In the genomic region with DNA sequence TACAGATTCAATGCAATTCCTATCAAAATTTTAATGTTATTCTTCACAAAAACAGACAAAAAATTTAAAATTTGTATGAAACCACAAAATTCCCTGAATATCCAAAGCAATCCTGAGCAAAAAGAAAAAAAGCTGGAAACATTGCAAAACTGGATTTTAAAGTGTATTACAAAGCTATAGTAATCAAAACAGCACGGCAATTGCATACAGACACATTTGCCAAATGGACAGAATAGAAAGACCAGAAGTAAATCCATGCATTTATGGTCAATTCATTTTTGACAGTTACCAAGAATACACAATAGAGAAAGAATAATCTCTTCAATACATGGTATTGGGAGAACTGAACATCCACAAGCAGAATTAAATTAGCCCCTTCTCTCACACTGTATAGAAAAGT, we compare ENCODE assay signal across 36 cellular contexts.
"Had no signal": no experiment of that assay in that cellular context is flagged by ENCODE, and none has a peak within 500 bp of the region (broad histone marks: within the 10 kb centered on the region; RNA-seq: fewer than 3 reads in every experiment).

No MANE protein-coding gene starts in this region.

- H3K27me3 ChIP-seq: adrenal gland, body of pancreas, brain microvascular endothelial cell, breast epithelium had no signal

- H3K36me3 ChIP-seq: adrenal gland, brain microvascular endothelial cell, breast epithelium had no signal

- H3K4me3 Mint-ChIP-seq: activated CD4-positive, alpha-beta memory T cell treated with anti-CD3 and anti-CD28 coated beads, Interleukin-2, amount 10 ng/mL, durations not matched to agents 7 days and 5 days; activated CD4-positive, alpha-beta T cell treated with anti-CD3 and anti-CD28 coated beads for 36 hours; activated CD4-positive, alpha-beta T cell treated with anti-CD3 and anti-CD28 coated beads, Interleukin-2, amount 10 ng/mL, durations not matched to agents 7 days and 5 days; activated CD8-positive, alpha-beta memory T cell treated with anti-CD3 and anti-CD28 coated beads, Interleukin-2, amount 10 ng/mL, durations not matched to agents 7 days and 5 days; activated CD8-positive, alpha-beta T cell treated with anti-CD3 and anti-CD28 coated beads, Interleukin-2, amount 10 ng/mL, durations not matched to agents 7 days and 5 days; activated naive CD4-positive, alpha-beta T cell treated with anti-CD3 and anti-CD28 coated beads for 36 hours; activated naive CD8-positive, alpha-beta T cell treated with anti-CD3 and anti-CD28 coated beads for 36 hours; activated T-cell treated with anti-CD3 and anti-CD28 coated beads, Interleukin-2, amount 50 U/mL, for 24 hours; T-helper 1 cell treated with Interleukin-12 subunit alpha and Interleukin-12 subunit beta and Interleukin-4 antibody, amounts not matched to agents 30 μg/mL and 1 μg/mL, for 36 hours; T-helper 2 cell treated with Interferon-gamma antibody and Interleukin-4, amounts not matched to agents 5 μg/mL and 100 μg/mL, for 36 hours had no signal

- H3K9me3 ChIP-seq: adrenal gland, body of pancreas had no signal

- H3K4me1 ChIP-seq: adrenal gland, body of pancreas, breast epithelium had no signal

- H3K27me3 Mint-ChIP-seq: activated CD4-positive, alpha-beta memory T cell treated with anti-CD3 and anti-CD28 coated beads, Interleukin-2, amount 10 ng/mL, durations not matched to agents 7 days and 5 days; activated CD4-positive, alpha-beta T cell treated with anti-CD3 and anti-CD28 coated beads, Interleukin-2, amount 10 ng/mL, durations not matched to agents 7 days and 5 days; activated CD8-positive, alpha-beta memory T cell treated with anti-CD3 and anti-CD28 coated beads, Interleukin-2, amount 10 ng/mL, durations not matched to agents 7 days and 5 days; activated naive CD8-positive, alpha-beta T cell treated with anti-CD3 and anti-CD28 coated beads for 36 hours; activated T-cell treated with anti-CD3 and anti-CD28 coated beads, Interleukin-2, amount 50 U/mL, for 24 hours had no signal

- FAIRE-seq: astrocyte, TTC549 had no signal

- H3K27ac ChIP-seq: adrenal gland, body of pancreas, brain microvascular endothelial cell, breast epithelium, VCaP had no signal

- H3K4me3 ChIP-seq: adrenal gland, body of pancreas, breast epithelium had no signal

- ATAC-seq: activated CD4-positive, alpha-beta T cell treated with anti-CD3 and anti-CD28 coated beads for 36 hours; activated CD4-positive, CD25-positive, alpha-beta regulatory T cell treated with anti-CD3 and anti-CD28 coated beads, Interleukin-2, amount 50 U/mL, for 24 hours; activated CD8-positive, alpha-beta memory T cell treated with anti-CD3 and anti-CD28 coated beads, Interleukin-2, amount 10 ng/mL, durations not matched to agents 7 days and 5 days; activated CD8-positive, alpha-beta T cell treated with anti-CD3 and anti-CD28 coated beads, Interleukin-2, amount 10 ng/mL, durations not matched to agents 7 days and 5 days; activated naive CD4-positive, alpha-beta T cell treated with anti-CD3 and anti-CD28 coated beads, Interleukin-2, amount 50 U/mL, for 72 hours; body of pancreas had no signal

- H3K36me3 Mint-ChIP-seq: activated CD8-positive, alpha-beta memory T cell treated with anti-CD3 and anti-CD28 coated beads, Interleukin-2, amount 10 ng/mL, durations not matched to agents 7 days and 5 days; activated naive CD4-positive, alpha-beta T cell treated with anti-CD3 and anti-CD28 coated beads, Interleukin-2, amount 50 U/mL, for 72 hours; activated naive CD8-positive, alpha-beta T cell treated with anti-CD3 and anti-CD28 coated beads for 36 hours had no signal

- H3K27ac Mint-ChIP-seq: activated CD4-positive, alpha-beta memory T cell treated with anti-CD3 and anti-CD28 coated beads, Interleukin-2, amount 10 ng/mL, durations not matched to agents 7 days and 5 days; activated CD4-positive, alpha-beta T cell treated with anti-CD3 and anti-CD28 coated beads for 36 hours; activated CD4-positive, alpha-beta T cell treated with anti-CD3 and anti-CD28 coated beads, Interleukin-2, amount 10 ng/mL, durations not matched to agents 7 days and 5 days; activated CD8-positive, alpha-beta memory T cell treated with anti-CD3 and anti-CD28 coated beads, Interleukin-2, amount 10 ng/mL, durations not matched to agents 7 days and 5 days; activated CD8-positive, alpha-beta T cell treated with anti-CD3 and anti-CD28 coated beads, Interleukin-2, amount 10 ng/mL, durations not matched to agents 7 days and 5 days; activated naive CD4-positive, alpha-beta T cell treated with anti-CD3 and anti-CD28 coated beads for 36 hours; activated naive CD4-positive, alpha-beta T cell treated with anti-CD3 and anti-CD28 coated beads, Interleukin-2, amount 50 U/mL, for 72 hours; activated naive CD8-positive, alpha-beta T cell treated with anti-CD3 and anti-CD28 coated beads for 36 hours; activated T-cell treated with anti-CD3 and anti-CD28 coated beads, Interleukin-2, amount 50 U/mL, for 24 hours; activated T-helper 2 cell treated with anti-CD3 and anti-CD28 coated beads, Interferon-gamma antibody, Interleukin-2, Interleukin-4, amounts not matched to agents 10 μg/mL and 5 μg/mL and 100 μg/mL, durations not matched to agents 14 hours and 24 hours and 36 hours; T-helper 1 cell treated with Interleukin-12 subunit alpha and Interleukin-12 subunit beta and Interleukin-4 antibody, amounts not matched to agents 30 μg/mL and 1 μg/mL, for 36 hours; T-helper 2 cell treated with Interferon-gamma antibody and Interleukin-4, amounts not matched to agents 5 μg/mL and 100 μg/mL, for 36 hours had no signal

- H3K4me1 Mint-ChIP-seq: activated CD4-positive, alpha-beta memory T cell treated with anti-CD3 and anti-CD28 coated beads, Interleukin-2, amount 10 ng/mL, durations not matched to agents 7 days and 5 days; activated CD4-positive, alpha-beta T cell treated with anti-CD3 and anti-CD28 coated beads for 36 hours; activated CD4-positive, alpha-beta T cell treated with anti-CD3 and anti-CD28 coated beads, Interleukin-2, amount 10 ng/mL, durations not matched to agents 7 days and 5 days; activated CD8-positive, alpha-beta memory T cell treated with anti-CD3 and anti-CD28 coated beads, Interleukin-2, amount 10 ng/mL, durations not matched to agents 7 days and 5 days; activated naive CD8-positive, alpha-beta T cell treated with anti-CD3 and anti-CD28 coated beads for 36 hours had no signal

- H3K9me3 Mint-ChIP-seq: activated CD4-positive, alpha-beta memory T cell treated with anti-CD3 and anti-CD28 coated beads, Interleukin-2, amount 10 ng/mL, durations not matched to agents 7 days and 5 days; activated CD4-positive, alpha-beta T cell treated with anti-CD3 and anti-CD28 coated beads, Interleukin-2, amount 10 ng/mL, durations not matched to agents 7 days and 5 days; activated naive CD4-positive, alpha-beta T cell treated with anti-CD3 and anti-CD28 coated beads, Interleukin-2, amount 50 U/mL, for 72 hours; activated T-cell treated with anti-CD3 and anti-CD28 coated beads, Interleukin-2, amount 50 U/mL, for 24 hours; activated T-helper 2 cell treated with anti-CD3 and anti-CD28 coated beads, Interferon-gamma antibody, Interleukin-2, Interleukin-4, amounts not matched to agents 10 μg/mL and 5 μg/mL and 100 μg/mL, durations not matched to agents 14 hours and 24 hours and 36 hours; T-helper 2 cell treated with Interferon-gamma antibody and Interleukin-4, amounts not matched to agents 5 μg/mL and 100 μg/mL, for 36 hours had no signal

- DNase-seq: activated CD4-positive, alpha-beta memory T cell treated with anti-CD3 and anti-CD28 coated beads, Interleukin-2, amount 10 ng/mL, durations not matched to agents 7 days and 5 days; activated CD4-positive, alpha-beta T cell treated with anti-CD3 and anti-CD28 coated beads for 1 hour; activated CD4-positive, alpha-beta T cell treated with anti-CD3 and anti-CD28 coated beads for 36 hours; activated CD4-positive, alpha-beta T cell treated with anti-CD3 and anti-CD28 coated beads for 48 hours; activated CD4-positive, alpha-beta T cell treated with anti-CD3 and anti-CD28 coated beads, Interleukin-2, amount 10 ng/mL, durations not matched to agents 7 days and 5 days; activated CD4-positive, alpha-beta T cell treated with anti-CD3 and anti-CD28 coated beads, Interleukin-2, amount 50 U/mL, for 48 hours; activated CD4-positive, CD25-positive, alpha-beta regulatory T cell; activated CD8-positive, alpha-beta memory T cell treated with anti-CD3 and anti-CD28 coated beads for 24 hours; activated CD8-positive, alpha-beta memory T cell treated with anti-CD3 and anti-CD28 coated beads, Interleukin-2, amount 10 ng/mL, durations not matched to agents 7 days and 5 days; activated CD8-positive, alpha-beta memory T cell treated with anti-CD3 and anti-CD28 coated beads, Interleukin-2, amount 50 U/mL, for 48 hours; activated CD8-positive, alpha-beta T cell treated with anti-CD3 and anti-CD28 coated beads, Interleukin-2, amount 10 ng/mL, durations not matched to agents 7 days and 5 days; activated effector memory CD4-positive, alpha-beta T cell treated with Interleukin-2 at 50 U/mL for 16 hours; activated gamma-delta T cell; activated naive CD4-positive, alpha-beta T cell treated with anti-CD3 and anti-CD28 coated beads for 36 hours; activated naive CD4-positive, alpha-beta T cell treated with anti-CD3 and anti-CD28 coated beads, Interleukin-2, amount 50 U/mL, for 16 hours; activated naive CD8-positive, alpha-beta T cell treated with anti-CD3 and anti-CD28 coated beads for 36 hours; activated T-cell treated with anti-CD3 and anti-CD28 coated beads, Interleukin-2, amount 50 U/mL, for 24 hours; activated T-cell treated with anti-CD3 and anti-CD28 coated beads, Interleukin-2, amount 50 U/mL, for 48 hours; adrenal gland; amniotic stem cell; aorta; body of pancreas; brain microvascular endothelial cell; central memory CD4-positive, alpha-beta T cell; T-helper 1 cell; T-helper 2 cell; T-helper 9 cell had no signal
